ENCODE assay signal across 12 cellular contexts in the genomic region with DNA sequence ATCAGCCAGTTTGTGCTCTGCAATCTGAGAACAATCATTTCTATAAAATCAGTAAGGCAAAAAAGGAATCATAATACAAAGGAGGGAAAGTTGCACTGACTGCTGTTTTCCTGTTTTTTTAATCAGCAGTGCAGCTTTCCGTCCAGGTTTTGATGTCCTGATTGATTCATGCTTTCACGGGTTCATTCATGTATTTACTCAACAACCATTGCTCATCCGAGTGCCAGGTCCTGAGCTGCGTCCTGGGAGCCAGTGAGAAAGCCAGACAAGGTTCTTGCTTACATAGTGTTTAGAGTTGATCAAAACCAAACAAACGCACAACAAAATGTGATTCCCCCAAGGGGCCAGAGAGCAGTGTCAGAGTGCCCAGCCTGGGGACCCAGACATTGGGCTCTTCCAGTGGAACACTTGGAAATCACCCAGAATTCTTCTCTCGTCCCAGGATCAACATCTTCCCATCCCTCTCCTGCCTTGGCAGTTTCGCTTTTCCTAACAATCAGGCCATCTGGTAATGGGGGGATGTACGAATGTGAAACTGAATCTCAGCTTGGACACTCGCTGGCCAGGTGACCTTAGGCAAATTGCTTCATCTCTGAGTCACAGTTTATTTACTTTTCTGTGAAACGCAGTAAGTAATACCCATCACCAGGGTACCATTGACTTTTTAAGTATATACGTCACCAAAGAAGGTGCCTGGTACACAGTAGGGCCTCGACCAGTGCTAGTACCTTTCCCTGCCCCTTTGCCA. TPM values are rescaled to one million over a fixed set of nuclear protein-coding genes. Genes with fewer than 3 reads are reported as not detected.
DNase-seq lines count a peak whose midpoint lies in the region; ATAC-seq, FAIRE-seq and TF ChIP-seq lines count a peak whose summit lies in the region.
"Had no signal": no experiment of that assay in that cellular context is flagged by ENCODE, and none has a peak within 500 bp of the region (broad histone marks: within the 10 kb centered on the region; RNA-seq: fewer than 3 reads in every experiment).

No MANE protein-coding gene starts in this region.

- intact Hi-C loops in esophagus squamous epithelium (cut with DNase I) = no loop called here

- peaks cover 0 to 52% (median 0%) of the 10 kb centered on the region in 4 donors for H3K27me3 ChIP-seq in esophagus squamous epithelium
- peaks cover 3% of the 10 kb centered on the region for H3K27me3 ChIP-seq in rectal smooth muscle tissue (ENCODE audit: control insufficient read depth, insufficient read depth, low read length)

- H3K9me3 ChIP-seq in esophagus squamous epithelium = no peaks in the 10 kb centered on the region

- in situ Hi-C loops in GM13976 (cut with MboI; ENCODE audit: low sequenced_read_pairs, unreplicated experiment) = no loop called here

- DNase-seq in DMS 273 (lab: John Stamatoyannopoulos, UW; ENCODE audit: unreplicated experiment) (peak; percentile 49), DMS 273 treated with DMSO at 0.1 percent for 48 hours (lab: John Stamatoyannopoulos, UW) (no peak), RCC 7860 (ENCODE audit: low spot score) (peak; percentile 38), esophagus squamous epithelium (lab: John Stamatoyannopoulos, UW) (no peak), cerebellar cortex (ENCODE audit: low spot score) (no peak), GM13976 (ENCODE audit: low spot score) (no peak)
- DNase-seq: SW 1271 had no signal

- H3K36me3 ChIP-seq in esophagus squamous epithelium = no peaks in the 10 kb centered on the region
- no peaks in the 10 kb centered on the region for H3K36me3 ChIP-seq in rectal smooth muscle tissue (ENCODE audit: control insufficient read depth, insufficient read depth, low read length)

- peaks cover 0 to 52% (median 29%) of the 10 kb centered on the region in 3 donors for H3K4me1 ChIP-seq in esophagus squamous epithelium
- H3K4me1 ChIP-seq in rectal smooth muscle tissue (ENCODE audit: control insufficient read depth, insufficient read depth, low read length) = peaks cover 45% of the 10 kb centered on the region

- ATAC-seq in GM19452 (IDR thresholded peaks at IDR 0.05; ENCODE audit: unreplicated experiment) = no peak
- ATAC-seq: HCT116 had no signal

- no peak overlapping the region for H3K9ac ChIP-seq in rectal smooth muscle tissue (ENCODE audit: low read length)
- H3K9ac ChIP-seq: KMS-11 had no signal

- H3K27ac ChIP-seq in esophagus squamous epithelium (peak overlapping the region in 3 of 4 donors; percentile 31 to 79 (median 53)), rectal smooth muscle tissue (ENCODE audit: low read depth, low read length) (peak overlapping the region; percentile 23)
- H3K27ac ChIP-seq: 22Rv1, KMS-11 had no signal

- FAIRE-seq in RCC 7860 (lab: Jason Lieb, UNC) = peak; percentile 31

- TF ChIP-seq CTCF in esophagus squamous epithelium (IDR thresholded peaks at IDR 0.05) (no peak), GM13976 (IDR thresholded peaks at IDR 0.05; ENCODE audit: borderline replicate concordance, control extremely low read depth, extremely low read depth, insufficient read depth, missing control alignments) (no peak)

- H3K4me3 ChIP-seq in esophagus squamous epithelium (peak overlapping the region in 1 of 4 donors; percentile 47), rectal smooth muscle tissue (ENCODE audit: low read length) (no peak overlapping the region)

- TF ChIP-seq POLR2A in esophagus squamous epithelium (IDR thresholded peaks at IDR 0.05) = no peak

- 27 to 31% methylated on average over 12 of the region's 12 CpGs for WGBS in esophagus squamous epithelium, 2 donors

RNA-seq across cellular contexts. Expression of a gene that starts 13.3 kb away (rescaled TPM):
- total RNA-seq in esophagus squamous epithelium = 1 to 10 TPM in 1 of 4 donors, under 1 TPM in 2, not detected in 1; 0.35 to 2.3 (median 0.70) TPM

RNA-seq across cellular contexts. Expression of a gene that starts 33.8 kb away (rescaled TPM):
- 10 to 100 TPM in 1 of 4 donors, 1 to 10 TPM in 3; 3.3 to 11.1 (median 4.8) TPM for total RNA-seq in esophagus squamous epithelium

Comparison
In these comparisons a context has a peak if more than half of its experiments do, and no peak if none do; other contexts are left out.
1. DNase-seq: peak in DMS 273 (single experiment) and RCC 7860 (single experiment); none in DMS 273 treated with DMSO at 0.1 percent for 48 hours (single experiment), esophagus squamous epithelium (single experiment), cerebellar cortex (single experiment) and GM13976 (single experiment).